In the genomic region with DNA sequence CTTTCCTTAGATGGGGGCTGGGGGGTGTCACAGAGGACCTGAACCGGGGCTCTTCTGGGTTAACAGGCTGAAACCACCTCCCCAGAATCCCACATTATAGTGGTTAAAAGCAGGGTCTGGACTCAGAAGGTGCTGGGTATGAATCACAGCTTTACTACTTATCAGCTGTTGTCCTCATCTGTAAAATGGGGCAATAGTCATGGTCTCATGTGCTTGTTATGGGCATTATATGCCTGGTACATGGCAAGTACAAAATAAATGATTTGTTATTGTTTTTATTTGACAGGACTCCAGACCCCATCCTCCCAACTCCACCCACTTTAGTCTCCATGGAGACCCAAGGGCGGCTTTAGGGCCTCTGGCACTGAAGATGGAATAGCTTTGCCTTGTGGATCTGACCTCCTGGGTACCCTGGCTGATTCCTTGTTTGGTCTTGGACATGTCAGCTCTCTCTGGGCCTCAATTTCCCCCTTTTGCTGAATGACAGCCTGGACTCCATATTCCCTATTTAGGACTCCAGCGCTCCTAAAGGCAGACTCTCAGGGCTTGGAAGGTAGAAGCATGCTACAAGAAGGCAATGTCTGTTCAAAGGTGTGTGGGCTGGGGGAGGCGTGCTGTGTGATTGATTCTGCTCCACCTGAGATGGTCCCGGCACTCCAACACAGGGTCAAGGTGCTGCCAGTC, we compare ENCODE assay signal across 2 cellular contexts.
A peak's percentile ranks its signal among the peaks of the same experiment; 100 is the strongest.
TF ChIP-seq lines count a peak whose summit lies in the region.

No MANE protein-coding gene starts in this region.

TF ChIP-seq in A549, 52 proteins besides CTCF, POLR2A, EP300 and RAD21:
- TF ChIP-seq KDM5A (IDR thresholded peaks at IDR 0.05) (no peak), POLR2AphosphoS2 (conservative IDR thresholded peaks at IDR 0.05; ENCODE audit: low read length) (no peak), HOXB5 (CRISPR knock-in tag; IDR thresholded peaks at IDR 0.05) (no peak), HOXB13 (CRISPR knock-in tag; IDR thresholded peaks at IDR 0.05; ENCODE audit: low read depth) (no peak), HEYL (CRISPR knock-in tag; IDR thresholded peaks at IDR 0.05) (no peak), KDM1A (IDR thresholded peaks at IDR 0.05; ENCODE audit: low read depth) (no peak), EHMT2 (IDR thresholded peaks at IDR 0.05; ENCODE audit: low read depth) (no peak), FOXS1 (CRISPR knock-in tag; IDR thresholded peaks at IDR 0.05) (no peak), FOSB (CRISPR knock-in tag; IDR thresholded peaks at IDR 0.05) (no peak), HOXA7 (CRISPR knock-in tag; IDR thresholded peaks at IDR 0.05) (no peak), EHF (CRISPR knock-in tag; IDR thresholded peaks at IDR 0.05) (no peak), CBX2 (IDR thresholded peaks at IDR 0.05; ENCODE audit: borderline replicate concordance, low read depth) (no peak), JUNB (IDR thresholded peaks at IDR 0.05) (no peak), NR3C1 (IDR thresholded peaks at IDR 0.05) (no peak), ESRRA (IDR thresholded peaks at IDR 0.05; ENCODE audit: borderline replicate concordance, low read length) (no peak)
- TF ChIP-seq, protein P1, sequence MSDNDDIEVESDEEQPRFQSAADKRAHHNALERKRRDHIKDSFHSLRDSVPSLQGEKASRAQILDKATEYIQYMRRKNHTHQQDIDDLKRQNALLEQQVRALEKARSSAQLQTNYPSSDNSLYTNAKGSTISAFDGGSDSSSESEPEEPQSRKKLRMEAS (IDR thresholded peaks at IDR 0.05), result no peak
- TF ChIP-seq, protein P2, sequence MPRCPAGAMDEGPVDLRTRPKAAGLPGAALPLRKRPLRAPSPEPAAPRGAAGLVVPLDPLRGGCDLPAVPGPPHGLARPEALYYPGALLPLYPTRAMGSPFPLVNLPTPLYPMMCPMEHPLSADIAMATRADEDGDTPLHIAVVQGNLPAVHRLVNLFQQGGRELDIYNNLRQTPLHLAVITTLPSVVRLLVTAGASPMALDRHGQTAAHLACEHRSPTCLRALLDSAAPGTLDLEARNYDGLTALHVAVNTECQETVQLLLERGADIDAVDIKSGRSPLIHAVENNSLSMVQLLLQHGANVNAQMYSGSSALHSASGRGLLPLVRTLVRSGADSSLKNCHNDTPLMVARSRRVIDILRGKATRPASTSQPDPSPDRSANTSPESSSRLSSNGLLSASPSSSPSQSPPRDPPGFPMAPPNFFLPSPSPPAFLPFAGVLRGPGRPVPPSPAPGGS (IDR thresholded peaks at IDR 0.05), result no peak
- TF ChIP-seq, protein P3, sequence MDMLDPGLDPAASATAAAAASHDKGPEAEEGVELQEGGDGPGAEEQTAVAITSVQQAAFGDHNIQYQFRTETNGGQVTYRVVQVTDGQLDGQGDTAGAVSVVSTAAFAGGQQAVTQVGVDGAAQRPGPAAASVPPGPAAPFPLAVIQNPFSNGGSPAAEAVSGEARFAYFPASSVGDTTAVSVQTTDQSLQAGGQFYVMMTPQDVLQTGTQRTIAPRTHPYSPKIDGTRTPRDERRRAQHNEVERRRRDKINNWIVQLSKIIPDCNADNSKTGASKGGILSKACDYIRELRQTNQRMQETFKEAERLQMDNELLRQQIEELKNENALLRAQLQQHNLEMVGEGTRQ (IDR thresholded peaks at IDR 0.05), result no peak

TF ChIP-seq in K562, 482 proteins besides CTCF, POLR2A, EP300 and RAD21:
- TF ChIP-seq RBM25 (IDR thresholded peaks at IDR 0.05; ENCODE audit: low read depth, low read length, severe bottlenecking) (peak; percentile 51), ZNF699 (CRISPR knock-in tag; IDR thresholded peaks at IDR 0.05; ENCODE audit: insufficient replicate concordance) (no peak)
